In genomic region chr2:42942214-42942989, GRCh38 we compare ENCODE assay signal across 1 cellular context.
A peak's percentile ranks its signal among the peaks of the same experiment; 100 is the strongest.
TF ChIP-seq lines count a peak whose summit lies in the region.

No MANE protein-coding gene starts in this region.

TF ChIP-seq in HepG2, 621 proteins besides CTCF, POLR2A, EP300 and RAD21 (continued from another document):
- TF ChIP-seq, protein P1, sequence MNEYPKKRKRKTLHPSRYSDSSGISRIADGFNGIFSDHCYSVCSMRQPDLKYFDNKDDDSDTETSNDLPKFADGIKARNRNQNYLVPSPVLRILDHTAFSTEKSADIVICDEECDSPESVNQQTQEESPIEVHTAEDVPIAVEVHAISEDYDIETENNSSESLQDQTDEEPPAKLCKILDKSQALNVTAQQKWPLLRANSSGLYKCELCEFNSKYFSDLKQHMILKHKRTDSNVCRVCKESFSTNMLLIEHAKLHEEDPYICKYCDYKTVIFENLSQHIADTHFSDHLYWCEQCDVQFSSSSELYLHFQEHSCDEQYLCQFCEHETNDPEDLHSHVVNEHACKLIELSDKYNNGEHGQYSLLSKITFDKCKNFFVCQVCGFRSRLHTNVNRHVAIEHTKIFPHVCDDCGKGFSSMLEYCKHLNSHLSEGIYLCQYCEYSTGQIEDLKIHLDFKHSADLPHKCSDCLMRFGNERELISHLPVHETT (CRISPR knock-in tag; conservative IDR thresholded peaks at IDR 0.05) = no peak
- TF ChIP-seq AKAP8 (CRISPR knock-in tag; IDR thresholded peaks at IDR 0.05) (no peak), RNF2 (conservative IDR thresholded peaks at IDR 0.05; ENCODE audit: low read depth) (no peak), CHCHD3 (CRISPR knock-in tag; IDR thresholded peaks at IDR 0.05) (no peak), ZNF441 (CRISPR knock-in tag; IDR thresholded peaks at IDR 0.05; ENCODE audit: borderline replicate concordance) (0 out of 2 replicates have a peak, but pooled peaks have one; percentile 19), HDAC1 (CRISPR knock-in tag; IDR thresholded peaks at IDR 0.05) (peak; percentile 64), TAF15 (IDR thresholded peaks at IDR 0.05; ENCODE audit: low read depth, low read length, poor library complexity, severe bottlenecking) (no peak), ZNF510 (CRISPR knock-in tag; IDR thresholded peaks at IDR 0.05; ENCODE audit: low read depth) (no peak), ZNF704 (CRISPR knock-in tag; IDR thresholded peaks at IDR 0.05; ENCODE audit: borderline replicate concordance) (no peak), MIER2 (CRISPR knock-in tag; IDR thresholded peaks at IDR 0.05) (peak; percentile 46; the same call in 1 of the 2 replicates), ZMAT5 (CRISPR knock-in tag; IDR thresholded peaks at IDR 0.05; ENCODE audit: borderline replicate concordance, low read depth) (no peak), NFKBIZ (CRISPR knock-in tag; IDR thresholded peaks at IDR 0.05) (no peak), ZNF10 (CRISPR knock-in tag; IDR thresholded peaks at IDR 0.05; ENCODE audit: borderline replicate concordance, low read depth) (no peak), TOPORS (CRISPR knock-in tag; IDR thresholded peaks at IDR 0.05) (no peak), ASH2L (IDR thresholded peaks at IDR 0.05; ENCODE audit: insufficient read length, low read depth, low read length) (no peak), GFI1 (CRISPR knock-in tag; IDR thresholded peaks at IDR 0.05; ENCODE audit: borderline replicate concordance) (0 out of 2 replicates have a peak, but pooled peaks have one; percentile 5)
